8 cellular contexts compared by ENCODE assay signal in genomic region chr1:244801246-244801645, GRCh38. TPM values are rescaled to one million over a fixed set of nuclear protein-coding genes. Genes with fewer than 3 reads are reported as not detected.
A peak's percentile ranks its signal among the peaks of the same experiment; 100 is the strongest.
DNase-seq lines count a peak whose midpoint lies in the region; ATAC-seq and TF ChIP-seq lines count a peak whose summit lies in the region.

No MANE protein-coding gene starts in this region.

- H3K4me3 Mint-ChIP-seq in activated T-cell treated with anti-CD3 and anti-CD28 coated beads, Interleukin-2, amount 50 U/mL, for 72 hours = no peak overlapping the region

- no peak overlapping the region for H3K27ac Mint-ChIP-seq in activated T-cell treated with anti-CD3 and anti-CD28 coated beads, Interleukin-2, amount 50 U/mL, for 72 hours

- no peaks in the 10 kb centered on the region for H3K27me3 Mint-ChIP-seq in activated T-cell treated with anti-CD3 and anti-CD28 coated beads, Interleukin-2, amount 50 U/mL, for 72 hours (ENCODE audit: low read depth)

- H3F3A ChIP-seq in OCI-LY1 (ENCODE audit: insufficient read depth, low read length) = no peaks in the 10 kb centered on the region

- DNase-seq in SIG-M5 treated with dmso at 0.1 percent for 504 hours (lab: John Stamatoyannopoulos, UW; ENCODE audit: unreplicated experiment) = peak; percentile 53
- DNase-seq in SIG-M5 (lab: John Stamatoyannopoulos, UW) = no peak
- DNase-seq in activated T-cell treated with anti-CD3 and anti-CD28 coated beads, Interleukin-2, amount 50 U/mL, for 72 hours = peak; percentile 49 to 60
- DNase-seq in foreskin keratinocyte = no peak
- peak; percentile 13 to 34 for DNase-seq in stimulated activated CD4-positive, alpha-beta T cell treated with anti-CD3 and anti-CD28 coated beads, Interleukin-12 subunit alpha, Interleukin-12 subunit beta, amount 100 ng/mL, for 24 hours (ENCODE audit: low read depth in 2 of 2)
- DNase-seq in NCI-H1417 treated with DMSO at 0.1 percent for 48 hours (lab: John Stamatoyannopoulos, UW) = no peak

- no peaks in the 10 kb centered on the region for H3K79me2 ChIP-seq in OCI-LY1 (ENCODE audit: insufficient read depth, low read length)

- no peak overlapping the region for H3K4me3 ChIP-seq in OCI-LY1 (ENCODE audit: low read depth, low read length, poor library complexity, severe bottlenecking)

- H3K4me2 ChIP-seq in OCI-LY1 (ENCODE audit: low read length) = no peak overlapping the region

- H3K27ac ChIP-seq in OCI-LY1 (ENCODE audit: low read depth, low read length, poor library complexity, severe bottlenecking) (no peak overlapping the region), foreskin keratinocyte (no peak overlapping the region)

- H3K9me3 Mint-ChIP-seq in activated T-cell treated with anti-CD3 and anti-CD28 coated beads, Interleukin-2, amount 50 U/mL, for 72 hours = no peaks in the 10 kb centered on the region

- H3K9me2 ChIP-seq in OCI-LY1 (ENCODE audit: low read depth, low read length) = no peaks in the 10 kb centered on the region

- TF ChIP-seq CTCF in OCI-LY1 (IDR thresholded peaks at IDR 0.05; ENCODE audit: low read length) (peak; percentile 80), foreskin keratinocyte (conservative IDR thresholded peaks at IDR 0.05) (peak; percentile 56)

- no peaks in the 10 kb centered on the region for H3K36me3 ChIP-seq in OCI-LY1 (ENCODE audit: insufficient read depth, low read length)

- no peak overlapping the region for H2AFZ ChIP-seq in OCI-LY1 (ENCODE audit: low read length)

- H3K4me1 Mint-ChIP-seq in activated T-cell treated with anti-CD3 and anti-CD28 coated beads, Interleukin-2, amount 50 U/mL, for 72 hours (ENCODE audit: low read depth) = peaks cover 6% of the 10 kb centered on the region

- H3K4me1 ChIP-seq in OCI-LY1 (ENCODE audit: insufficient read depth, low read length, severe bottlenecking) (peaks cover 12% of the 10 kb centered on the region), foreskin keratinocyte (no peaks in the 10 kb centered on the region)

- H3K27me3 ChIP-seq in OCI-LY1 (ENCODE audit: insufficient read depth, low read length) (no peaks in the 10 kb centered on the region), foreskin keratinocyte (no peaks in the 10 kb centered on the region)

- no peaks in the 10 kb centered on the region for H3K9me3 ChIP-seq in OCI-LY1 (ENCODE audit: low read length)

- peak; percentile 70 for ATAC-seq in HG03025 (IDR thresholded peaks at IDR 0.05; ENCODE audit: low FRiP score, unreplicated experiment)
- ATAC-seq in activated T-cell treated with anti-CD3 and anti-CD28 coated beads, Interleukin-2, amount 50 U/mL, for 72 hours (replicated peaks in 1 of 2) = peak; percentile 94 to 95
- ATAC-seq in foreskin keratinocyte = peak; percentile 35

- no peaks in the 10 kb centered on the region for H4K20me1 ChIP-seq in OCI-LY1 (ENCODE audit: insufficient read depth, low read length)

- H3K36me3 Mint-ChIP-seq in activated T-cell treated with anti-CD3 and anti-CD28 coated beads, Interleukin-2, amount 50 U/mL, for 72 hours (ENCODE audit: insufficient read depth in 2 of 2) = no peaks in the 10 kb centered on the region

- no peak overlapping the region for H3K9ac ChIP-seq in OCI-LY1 (ENCODE audit: low read length)

RNA-seq across cellular contexts. Expression of gene COX20, which starts 34.2 kb away (rescaled TPM):
- total RNA-seq in activated T-cell treated with anti-CD3 and anti-CD28 coated beads, Interleukin-2, amount 50 U/mL, for 72 hours = 10 to 100 TPM in 1 of 2 donors, 1 to 10 TPM in 1; 9.8 to 12.1 TPM
- 28.5 and 31.4 TPM in 2 replicates for total RNA-seq in foreskin keratinocyte
- 44.9 and 54.7 TPM in 2 replicates for polyA plus RNA-seq in foreskin keratinocyte

Comparison
In these comparisons a context has a peak if more than half of its experiments do, and no peak if none do; other contexts are left out.
1. DNase-seq: peak in SIG-M5 treated with dmso at 0.1 percent for 504 hours (single experiment), activated T-cell treated with anti-CD3 and anti-CD28 coated beads, Interleukin-2, amount 50 U/mL, for 72 hours (2 of 2) and stimulated activated CD4-positive, alpha-beta T cell treated with anti-CD3 and anti-CD28 coated beads, Interleukin-12 subunit alpha, Interleukin-12 subunit beta, amount 100 ng/mL, for 24 hours (2 of 2); none in SIG-M5 (single experiment), foreskin keratinocyte (0 of 2) and NCI-H1417 treated with DMSO at 0.1 percent for 48 hours (single experiment).
2. ATAC-seq: peak in every context shown above with its lines; median percentile 94 in activated T-cell treated with anti-CD3 and anti-CD28 coated beads, Interleukin-2, amount 50 U/mL, for 72 hours; 70 in HG03025; 35 in foreskin keratinocyte.